In the genomic region with DNA sequence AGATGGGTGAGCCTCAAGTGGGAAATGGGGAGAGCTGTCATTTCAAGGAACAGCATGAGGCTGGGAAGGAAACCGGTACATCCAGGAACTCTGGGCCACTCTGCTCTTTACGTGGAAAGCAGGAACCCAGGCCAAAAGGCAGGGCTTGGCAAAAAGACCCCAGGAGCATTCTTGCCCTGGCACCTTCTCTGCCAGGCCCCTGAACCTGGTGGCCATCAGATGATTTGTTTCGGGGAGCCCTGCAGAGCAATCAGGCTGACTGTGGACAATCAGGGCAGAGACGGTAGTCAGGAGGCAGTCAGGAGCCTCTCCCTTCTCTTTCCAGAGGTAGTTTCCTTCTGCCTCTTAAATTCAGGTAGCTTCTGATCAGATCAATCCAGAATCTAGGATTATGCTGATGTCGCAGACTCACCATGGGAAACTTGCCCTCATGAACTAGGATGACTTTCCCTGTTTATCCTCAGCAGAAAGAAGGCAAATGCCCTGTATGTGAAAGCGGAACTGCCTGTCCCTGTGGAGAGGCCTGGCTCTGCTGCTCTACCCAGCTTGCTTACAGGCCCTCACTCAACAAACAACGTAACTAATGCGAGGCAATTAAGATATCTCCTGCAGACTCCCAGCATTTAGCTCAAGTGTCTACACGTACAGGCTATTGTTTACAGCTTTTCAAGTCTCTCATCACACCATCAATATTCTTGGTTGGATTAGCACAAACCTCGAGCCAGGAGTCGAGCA, we compare ENCODE assay signal across 14 cellular contexts. TPM values are rescaled to one million over a fixed set of nuclear protein-coding genes. Genes with fewer than 3 reads are reported as not detected.
DNase-seq lines count a peak whose midpoint lies in the region; ATAC-seq and TF ChIP-seq lines count a peak whose summit lies in the region.
"Had no signal": no experiment of that assay in that cellular context is flagged by ENCODE, and none has a peak within 500 bp of the region (broad histone marks: within the 10 kb centered on the region; RNA-seq: fewer than 3 reads in every experiment).

No MANE protein-coding gene starts in this region.

- peaks cover 100% of the 10 kb centered on the region for H3K79me2 ChIP-seq in GM23338 (replicated peaks; ENCODE audit: insufficient read depth)

- intact Hi-C loops in prostate gland (cut with DNase I) = no loop called here

- no peak overlapping the region for H3K4me2 ChIP-seq in GM23338

- H3K4me3 Mint-ChIP-seq in GM23338 (no peak overlapping the region; the same call in 2 of the 3 replicates), endodermal cell (no peak overlapping the region)
- H3K4me3 Mint-ChIP-seq: activated B cell treated with CpG ODN at 0.5 μM for 24 hours; activated naive CD8-positive, alpha-beta T cell treated with anti-CD3 and anti-CD28 coated beads, Interleukin-2, amount 50 U/mL, for 24 hours; CD8-positive, alpha-beta T cell had no signal

- H3K27ac ChIP-seq in GM23338 (ENCODE audit: low read depth) (0 out of 2 replicates have a peak overlapping the region, but pooled peaks have one; percentile 83), endodermal cell (ENCODE audit: low read depth, low read length) (no peak overlapping the region), prostate gland (peak overlapping the region; percentile 87 to 88)
- H3K27ac ChIP-seq: heart left ventricle, tibial artery had no signal

- no peaks in the 10 kb centered on the region; the same call in 1 of the 2 replicates for H3K4me1 ChIP-seq in GM23338 (ENCODE audit: insufficient read depth)
- peaks cover 4% of the 10 kb centered on the region for H3K4me1 ChIP-seq in endodermal cell (ENCODE audit: control insufficient read depth, insufficient read depth, low read length)
- peaks cover 10% of the 10 kb centered on the region for H3K4me1 ChIP-seq in prostate gland (replicated peaks)
- H3K4me1 ChIP-seq: tibial artery had no signal

- DNase-seq in GM23338 (ENCODE audit: low spot score) = no peak
- DNase-seq in NCI-H2107 (lab: John Stamatoyannopoulos, UW) = peak; percentile 27
- no peak for DNase-seq in endodermal cell
- no peak for DNase-seq in prostate gland (ENCODE audit: low spot score)
- DNase-seq in cerebellar cortex (ENCODE audit: low spot score) = no peak
- DNase-seq: activated B cell treated with CpG ODN at 0.5 μM for 24 hours; activated naive CD8-positive, alpha-beta T cell treated with anti-CD3 and anti-CD28 coated beads, Interleukin-2, amount 50 U/mL, for 24 hours; erythroblast; heart left ventricle; NCI-H446 treated with DMSO at 0.1 percent for 48 hours had no signal

- peaks cover 37% of the 10 kb centered on the region; the same call in 1 of the 2 replicates for H3F3A ChIP-seq in GM23338 (replicated peaks; ENCODE audit: low read depth)

- TF ChIP-seq CTCF in GM23338 (conservative IDR thresholded peaks at IDR 0.05; ENCODE audit: low read depth in 2 of 2) = no peak
- TF ChIP-seq CTCF in endodermal cell (conservative IDR thresholded peaks at IDR 0.05) = no peak
- TF ChIP-seq CTCF in prostate gland (IDR thresholded peaks at IDR 0.05) = no peak

- no peak for TF ChIP-seq POLR2A in prostate gland (IDR thresholded peaks at IDR 0.05)

- H2AFZ ChIP-seq in GM23338 = no peak overlapping the region

- peaks cover 86% of the 10 kb centered on the region for H3K36me3 ChIP-seq in GM23338 (ENCODE audit: insufficient read depth)
- H3K36me3 ChIP-seq in endodermal cell (ENCODE audit: control insufficient read depth, insufficient read depth, low read length) = peaks cover 96% of the 10 kb centered on the region
- peaks cover 9 to 16% of the 10 kb centered on the region in 2 donors for H3K36me3 ChIP-seq in prostate gland

- 92 to 96% methylated on average over 9 to 11 of the region's 11 CpGs for WGBS in endodermal cell (ENCODE audit: insufficient coverage in 1 of 2, insufficient read length in 1 of 2), 2 experiments
- WGBS in prostate gland = 68% methylated on average over 11 of the region's 11 CpGs

- H3K9me2 ChIP-seq in GM23338 (ENCODE audit: insufficient read depth) = no peaks in the 10 kb centered on the region

- H3K4me3 ChIP-seq in GM23338 (no peak overlapping the region), endodermal cell (ENCODE audit: low read length) (no peak overlapping the region), prostate gland (no peak overlapping the region)
- H3K4me3 ChIP-seq: heart left ventricle, tibial artery had no signal

- peaks cover 68% of the 10 kb centered on the region for H4K20me1 ChIP-seq in GM23338 (replicated peaks; ENCODE audit: insufficient read depth)

- no peaks in the 10 kb centered on the region for H3K27me3 ChIP-seq in GM23338 (ENCODE audit: insufficient read depth)
- H3K27me3 ChIP-seq in endodermal cell (ENCODE audit: control insufficient read depth, insufficient read depth, low read length, poor library complexity, severe bottlenecking) = no peaks in the 10 kb centered on the region
- H3K27me3 ChIP-seq in prostate gland (replicated peaks; ENCODE audit: insufficient read depth) = no peaks in the 10 kb centered on the region
- H3K27me3 ChIP-seq: heart left ventricle, tibial artery had no signal

- H3K36me3 Mint-ChIP-seq in GM23338 (ENCODE audit: low read depth) (peaks cover 94% of the 10 kb centered on the region), endodermal cell (ENCODE audit: low read depth) (peaks cover 94% of the 10 kb centered on the region)

- H3K9ac ChIP-seq in endodermal cell (ENCODE audit: extremely low read depth, low read length, poor library complexity, severe bottlenecking) = no peak overlapping the region

- H3K9me3 Mint-ChIP-seq in GM23338 (no peaks in the 10 kb centered on the region), endodermal cell (no peaks in the 10 kb centered on the region)
- H3K9me3 Mint-ChIP-seq: activated B cell treated with CpG ODN at 0.5 μM for 24 hours; activated naive CD8-positive, alpha-beta T cell treated with anti-CD3 and anti-CD28 coated beads, Interleukin-2, amount 50 U/mL, for 24 hours; CD8-positive, alpha-beta T cell had no signal

- H3K4me1 Mint-ChIP-seq in GM23338 (peaks cover 25% of the 10 kb centered on the region; the same call in 2 of the 3 replicates), endodermal cell (peaks cover 20% of the 10 kb centered on the region)

- no peaks in the 10 kb centered on the region for H3K27me3 Mint-ChIP-seq in GM23338 (ENCODE audit: insufficient read depth, low read depth, poor library complexity)
- no peaks in the 10 kb centered on the region for H3K27me3 Mint-ChIP-seq in endodermal cell (ENCODE audit: insufficient read depth)
- H3K27me3 Mint-ChIP-seq: activated B cell treated with CpG ODN at 0.5 μM for 24 hours; activated naive CD8-positive, alpha-beta T cell treated with anti-CD3 and anti-CD28 coated beads, Interleukin-2, amount 50 U/mL, for 24 hours had no signal

- H3K27ac Mint-ChIP-seq in GM23338 = no peak overlapping the region
- peak overlapping the region; percentile 61 for H3K27ac Mint-ChIP-seq in endodermal cell
- H3K27ac Mint-ChIP-seq: activated B cell treated with CpG ODN at 0.5 μM for 24 hours; activated naive CD8-positive, alpha-beta T cell treated with anti-CD3 and anti-CD28 coated beads, Interleukin-2, amount 50 U/mL, for 24 hours; CD8-positive, alpha-beta T cell had no signal

- H3K9me3 ChIP-seq in endodermal cell (ENCODE audit: control insufficient read depth, low read length) (no peaks in the 10 kb centered on the region), prostate gland (no peaks in the 10 kb centered on the region)
- H3K9me3 ChIP-seq: heart left ventricle, tibial artery had no signal

- ATAC-seq in GM23338 = no peak
- ATAC-seq in GM19035 (IDR thresholded peaks at IDR 0.05; ENCODE audit: unreplicated experiment) = no peak
- ATAC-seq in GM18868 (IDR thresholded peaks at IDR 0.05; ENCODE audit: unreplicated experiment) = no peak
- ATAC-seq: activated naive CD8-positive, alpha-beta T cell treated with anti-CD3 and anti-CD28 coated beads, Interleukin-2, amount 50 U/mL, for 24 hours; CD8-positive, alpha-beta T cell had no signal

TF ChIP-seq in GM23338, 12 proteins besides CTCF, POLR2A, EP300 and RAD21 (continues in another document):
- TF ChIP-seq EZH2phosphoT487 (IDR thresholded peaks at IDR 0.05; ENCODE audit: unreplicated experiment) = no peak
- no peak for TF ChIP-seq CREB1 (CRISPR knock-in tag; IDR thresholded peaks at IDR 0.05; ENCODE audit: low read depth)
- TF ChIP-seq, protein P1, sequence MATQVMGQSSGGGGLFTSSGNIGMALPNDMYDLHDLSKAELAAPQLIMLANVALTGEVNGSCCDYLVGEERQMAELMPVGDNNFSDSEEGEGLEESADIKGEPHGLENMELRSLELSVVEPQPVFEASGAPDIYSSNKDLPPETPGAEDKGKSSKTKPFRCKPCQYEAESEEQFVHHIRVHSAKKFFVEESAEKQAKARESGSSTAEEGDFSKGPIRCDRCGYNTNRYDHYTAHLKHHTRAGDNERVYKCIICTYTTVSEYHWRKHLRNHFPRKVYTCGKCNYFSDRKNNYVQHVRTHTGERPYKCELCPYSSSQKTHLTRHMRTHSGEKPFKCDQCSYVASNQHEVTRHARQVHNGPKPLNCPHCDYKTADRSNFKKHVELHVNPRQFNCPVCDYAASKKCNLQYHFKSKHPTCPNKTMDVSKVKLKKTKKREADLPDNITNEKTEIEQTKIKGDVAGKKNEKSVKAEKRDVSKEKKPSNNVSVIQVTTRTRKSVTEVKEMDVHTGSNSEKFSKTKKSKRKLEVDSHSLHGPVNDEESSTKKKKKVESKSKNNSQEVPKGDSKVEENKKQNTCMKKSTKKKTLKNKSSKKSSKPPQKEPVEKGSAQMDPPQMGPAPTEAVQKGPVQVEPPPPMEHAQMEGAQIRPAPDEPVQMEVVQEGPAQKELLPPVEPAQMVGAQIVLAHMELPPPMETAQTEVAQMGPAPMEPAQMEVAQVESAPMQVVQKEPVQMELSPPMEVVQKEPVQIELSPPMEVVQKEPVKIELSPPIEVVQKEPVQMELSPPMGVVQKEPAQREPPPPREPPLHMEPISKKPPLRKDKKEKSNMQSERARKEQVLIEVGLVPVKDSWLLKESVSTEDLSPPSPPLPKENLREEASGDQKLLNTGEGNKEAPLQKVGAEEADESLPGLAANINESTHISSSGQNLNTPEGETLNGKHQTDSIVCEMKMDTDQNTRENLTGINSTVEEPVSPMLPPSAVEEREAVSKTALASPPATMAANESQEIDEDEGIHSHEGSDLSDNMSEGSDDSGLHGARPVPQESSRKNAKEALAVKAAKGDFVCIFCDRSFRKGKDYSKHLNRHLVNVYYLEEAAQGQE (IDR thresholded peaks at IDR 0.05; ENCODE audit: unreplicated experiment) = no peak
- TF ChIP-seq NANOG (IDR thresholded peaks at IDR 0.05; ENCODE audit: borderline replicate concordance) = no peak
- TF ChIP-seq ZNF331 (CRISPR knock-in tag; IDR thresholded peaks at IDR 0.05; ENCODE audit: low read depth) = no peak
- no peak for TF ChIP-seq ZNF114 (CRISPR knock-in tag; IDR thresholded peaks at IDR 0.05)

RNA-seq across cellular contexts. Expression of a gene that starts 36.6 kb away (rescaled TPM):
- 208 and 209 TPM in 2 replicates for total RNA-seq in GM23338 (2014; rRNA removed; shearing (Covaris generic))
- polyA plus RNA-seq in GM23338 (2016; fragmentation: Nextera tagmentation; extraction: Ambion mirVana) = 188 and 199 TPM in 2 replicates
- 100 to 1,000 TPM; 145 to 209 TPM for total RNA-seq in endodermal cell
- polyA plus RNA-seq in endodermal cell (2013, experiment 1 of 2) = 118 TPM
- 115 TPM for polyA plus RNA-seq in endodermal cell (2013, experiment 2 of 2)
- 100 to 1,000 TPM; 118 to 222 TPM for total RNA-seq in prostate gland
